43 cellular contexts compared by ENCODE assay signal in genomic region chr20:17738154-17738553, GRCh38. TPM values are rescaled to one million over a fixed set of nuclear protein-coding genes. Genes with fewer than 3 reads are reported as not detected.
"Had no signal": no experiment of that assay in that cellular context is flagged by ENCODE, and none has a peak within 500 bp of the region (broad histone marks: within the 10 kb centered on the region; RNA-seq: fewer than 3 reads in every experiment).

No MANE protein-coding gene starts in this region.

- FAIRE-seq: astrocyte, bronchial epithelial cell had no signal

- DNase-seq: activated effector memory CD4-positive, alpha-beta T cell treated with anti-CD3 and anti-CD28 coated beads, Interleukin-2, amount 50 U/mL, for 16 hours; activated effector memory CD4-positive, alpha-beta T cell treated with Interleukin-2 at 50 U/mL for 16 hours; activated gamma-delta T cell; activated gamma-delta T cell treated with Interleukin-2 at 50 U/mL for 16 hours; activated naive CD4-positive, alpha-beta T cell; activated naive CD4-positive, alpha-beta T cell treated with anti-CD3 and anti-CD28 coated beads for 36 hours; activated naive CD4-positive, alpha-beta T cell treated with anti-CD3 and anti-CD28 coated beads, Interleukin-2, amount 10 ng/mL, durations not matched to agents 7 days and 5 days; activated naive CD4-positive, alpha-beta T cell treated with anti-CD3 and anti-CD28 coated beads, Interleukin-2, amount 50 U/mL, for 16 hours; activated naive CD4-positive, alpha-beta T cell treated with Interleukin-2 at 50 U/mL for 16 hours; activated naive CD8-positive, alpha-beta T cell treated with anti-CD3 and anti-CD28 coated beads for 36 hours; activated naive CD8-positive, alpha-beta T cell treated with anti-CD3 and anti-CD28 coated beads, Interleukin-2, amount 10 ng/mL, durations not matched to agents 7 days and 5 days; activated naive CD8-positive, alpha-beta T cell treated with anti-CD3 and anti-CD28 coated beads, Interleukin-2, amount 50 U/mL, for 24 hours; activated T-cell treated with anti-CD3 and anti-CD28 coated beads, Interleukin-2, amount 50 U/mL, for 1 hour; activated T-cell treated with anti-CD3 and anti-CD28 coated beads, Interleukin-2, amount 50 U/mL, for 24 hours; activated T-cell treated with anti-CD3 and anti-CD28 coated beads, Interleukin-2, amount 50 U/mL, for 4 hours; activated T-cell treated with anti-CD3 and anti-CD28 coated beads, Interleukin-2, amount 50 U/mL, for 48 hours; activated T-cell treated with anti-CD3 and anti-CD28 coated beads, Interleukin-2, amount 50 U/mL, for 72 hours; adrenal gland; amniotic stem cell; amygdala; anterior cingulate cortex; aorta; body of pancreas; brain microvascular endothelial cell; caudate nucleus; central memory CD4-positive, alpha-beta T cell; cerebellar nuclear complex had no signal

- H3K27me3 ChIP-seq: adrenal gland, ascending aorta, body of pancreas, brain microvascular endothelial cell, breast epithelium, cardiac muscle cell had no signal

- H3K9me3 ChIP-seq: adrenal gland, ascending aorta, body of pancreas, breast epithelium had no signal

- H3K4me3 ChIP-seq: adrenal gland, ascending aorta, body of pancreas, breast epithelium, cardiac muscle cell had no signal

- H3K4me1 Mint-ChIP-seq: activated naive CD4-positive, alpha-beta T cell treated with anti-CD3 and anti-CD28 coated beads, Interleukin-2, amount 10 ng/mL, durations not matched to agents 7 days and 5 days; activated naive CD4-positive, alpha-beta T cell treated with anti-CD3 and anti-CD28 coated beads, Interleukin-2, amount 50 U/mL, for 24 hours; activated naive CD8-positive, alpha-beta T cell treated with anti-CD3 and anti-CD28 coated beads for 36 hours; activated T-helper 17 cell treated with anti-CD3 and anti-CD28 coated beads, Interleukin-2, amount 50 U/mL, for 72 hours; central memory CD8-positive, alpha-beta T cell had no signal

- H3K27ac Mint-ChIP-seq: activated naive CD4-positive, alpha-beta T cell treated with anti-CD3 and anti-CD28 coated beads for 36 hours; activated naive CD4-positive, alpha-beta T cell treated with anti-CD3 and anti-CD28 coated beads, Interleukin-2, amount 10 ng/mL, durations not matched to agents 7 days and 5 days; activated naive CD4-positive, alpha-beta T cell treated with anti-CD3 and anti-CD28 coated beads, Interleukin-2, amount 50 U/mL, for 24 hours; activated naive CD4-positive, alpha-beta T cell treated with anti-CD3 and anti-CD28 coated beads, Interleukin-2, amount 50 U/mL, for 72 hours; activated naive CD8-positive, alpha-beta T cell; activated naive CD8-positive, alpha-beta T cell treated with anti-CD3 and anti-CD28 coated beads for 36 hours; activated naive CD8-positive, alpha-beta T cell treated with anti-CD3 and anti-CD28 coated beads, Interleukin-2, amount 10 ng/mL, durations not matched to agents 7 days and 5 days; activated naive CD8-positive, alpha-beta T cell treated with anti-CD3 and anti-CD28 coated beads, Interleukin-2, amount 50 U/mL, for 24 hours; activated T-cell treated with anti-CD3 and anti-CD28 coated beads, Interleukin-2, amount 50 U/mL, for 24 hours; activated T-cell treated with anti-CD3 and anti-CD28 coated beads, Interleukin-2, amount 50 U/mL, for 72 hours; activated T-helper 1 cell treated with anti-CD3 and anti-CD28 coated beads, Interleukin-12 subunit alpha, Interleukin-12 subunit beta, Interleukin-2, Interleukin-4 antibody, amounts not matched to agents 30 ng/mL and 10 ng/mL and 1 ng/mL, durations not matched to agents 14 hours and 24 hours and 36 hours; activated T-helper 17 cell treated with anti-CD3 and anti-CD28 coated beads, Interleukin-2, amount 50 U/mL, for 72 hours; activated T-helper 2 cell treated with anti-CD3 and anti-CD28 coated beads, Interferon-gamma antibody, Interleukin-2, Interleukin-4, amounts not matched to agents 10 μg/mL and 5 μg/mL and 100 μg/mL, durations not matched to agents 14 hours and 24 hours and 36 hours; brain had no signal

- ATAC-seq: activated naive CD4-positive, alpha-beta T cell treated with anti-CD3 and anti-CD28 coated beads, Interleukin-2, amount 50 U/mL, for 72 hours; activated naive CD8-positive, alpha-beta T cell treated with anti-CD3 and anti-CD28 coated beads, Interleukin-2, amount 50 U/mL, for 24 hours; activated T-cell treated with anti-CD3 and anti-CD28 coated beads, Interleukin-2, amount 50 U/mL, for 4 hours; activated T-cell treated with anti-CD3 and anti-CD28 coated beads, Interleukin-2, amount 50 U/mL, for 72 hours; activated T-helper 17 cell treated with anti-CD3 and anti-CD28 coated beads, Interleukin-2, amount 50 U/mL, for 72 hours; body of pancreas had no signal

- H3K4me3 Mint-ChIP-seq: activated naive CD4-positive, alpha-beta T cell treated with anti-CD3 and anti-CD28 coated beads for 36 hours; activated naive CD4-positive, alpha-beta T cell treated with anti-CD3 and anti-CD28 coated beads, Interleukin-2, amount 10 ng/mL, durations not matched to agents 7 days and 5 days; activated naive CD4-positive, alpha-beta T cell treated with anti-CD3 and anti-CD28 coated beads, Interleukin-2, amount 50 U/mL, for 24 hours; activated naive CD8-positive, alpha-beta T cell; activated naive CD8-positive, alpha-beta T cell treated with anti-CD3 and anti-CD28 coated beads for 36 hours; activated naive CD8-positive, alpha-beta T cell treated with anti-CD3 and anti-CD28 coated beads, Interleukin-2, amount 10 ng/mL, durations not matched to agents 7 days and 5 days; activated naive CD8-positive, alpha-beta T cell treated with anti-CD3 and anti-CD28 coated beads, Interleukin-2, amount 50 U/mL, for 24 hours; activated T-cell treated with anti-CD3 and anti-CD28 coated beads, Interleukin-2, amount 50 U/mL, for 24 hours; activated T-cell treated with anti-CD3 and anti-CD28 coated beads, Interleukin-2, amount 50 U/mL, for 4 hours; activated T-cell treated with anti-CD3 and anti-CD28 coated beads, Interleukin-2, amount 50 U/mL, for 72 hours; activated T-helper 1 cell treated with anti-CD3 and anti-CD28 coated beads, Interleukin-12 subunit alpha, Interleukin-12 subunit beta, Interleukin-2, Interleukin-4 antibody, amounts not matched to agents 30 ng/mL and 10 ng/mL and 1 ng/mL, durations not matched to agents 14 hours and 24 hours and 36 hours; activated T-helper 17 cell treated with anti-CD3 and anti-CD28 coated beads, Interleukin-2, amount 50 U/mL, for 72 hours; brain; central memory CD8-positive, alpha-beta T cell had no signal

- H3K36me3 ChIP-seq: adrenal gland, ascending aorta, brain microvascular endothelial cell, breast epithelium, cardiac muscle cell had no signal

- H3K36me3 Mint-ChIP-seq: activated naive CD4-positive, alpha-beta T cell treated with anti-CD3 and anti-CD28 coated beads, Interleukin-2, amount 10 ng/mL, durations not matched to agents 7 days and 5 days; activated naive CD4-positive, alpha-beta T cell treated with anti-CD3 and anti-CD28 coated beads, Interleukin-2, amount 50 U/mL, for 24 hours; activated naive CD4-positive, alpha-beta T cell treated with anti-CD3 and anti-CD28 coated beads, Interleukin-2, amount 50 U/mL, for 72 hours; activated naive CD8-positive, alpha-beta T cell treated with anti-CD3 and anti-CD28 coated beads for 36 hours; activated naive CD8-positive, alpha-beta T cell treated with anti-CD3 and anti-CD28 coated beads, Interleukin-2, amount 10 ng/mL, durations not matched to agents 7 days and 5 days; brain had no signal

- H3K27ac ChIP-seq: adrenal gland, ascending aorta, body of pancreas, brain microvascular endothelial cell, breast epithelium, cardiac muscle cell had no signal

- H3K4me1 ChIP-seq: adrenal gland, ascending aorta, breast epithelium had no signal

- H3K9me3 Mint-ChIP-seq: activated naive CD4-positive, alpha-beta T cell treated with anti-CD3 and anti-CD28 coated beads, Interleukin-2, amount 50 U/mL, for 24 hours; activated naive CD8-positive, alpha-beta T cell treated with anti-CD3 and anti-CD28 coated beads for 36 hours had no signal

- H3K27me3 Mint-ChIP-seq: brain had no signal

RNA-seq across cellular contexts. Expression of gene BANF2, which starts 38.4 kb away (rescaled TPM):
- total RNA-seq: activated naive CD4-positive, alpha-beta T cell treated with anti-CD3 and anti-CD28 coated beads for 36 hours; activated naive CD4-positive, alpha-beta T cell treated with anti-CD3 and anti-CD28 coated beads, Interleukin-2, amount 50 U/mL, for 72 hours; activated naive CD8-positive, alpha-beta T cell treated with anti-CD3 and anti-CD28 coated beads for 36 hours; activated naive CD8-positive, alpha-beta T cell treated with anti-CD3 and anti-CD28 coated beads, Interleukin-2, amount 10 ng/mL, durations not matched to agents 7 days and 5 days; activated T-cell treated with anti-CD3 and anti-CD28 coated beads, Interleukin-2, amount 50 U/mL, for 4 hours; activated T-cell treated with anti-CD3 and anti-CD28 coated beads, Interleukin-2, amount 50 U/mL, for 72 hours; activated T-helper 1 cell treated with anti-CD3 and anti-CD28 coated beads, Interleukin-12 subunit alpha, Interleukin-12 subunit beta, Interleukin-2, Interleukin-4 antibody, amounts not matched to agents 30 ng/mL and 10 ng/mL and 1 ng/mL, durations not matched to agents 14 hours and 24 hours and 36 hours; activated T-helper 17 cell treated with anti-CD3 and anti-CD28 coated beads, Interleukin-2, amount 50 U/mL, for 72 hours; activated T-helper 2 cell treated with anti-CD3 and anti-CD28 coated beads, Interferon-gamma antibody, Interleukin-2, Interleukin-4, amounts not matched to agents 10 μg/mL and 5 μg/mL and 100 μg/mL, durations not matched to agents 14 hours and 24 hours and 36 hours; adrenal gland; aorta; ascending aorta; astrocyte; breast epithelium; bronchial epithelial cell; cardiac muscle cell; cardiac septum; cerebellum; chondrocyte had no signal
- polyA plus RNA-seq: adrenal gland, aorta, cardiac muscle cell had no signal
